In genomic region chr11:75344761-75345454, GRCh38 we compare ENCODE assay signal across 11 cellular contexts. TPM values are rescaled to one million over a fixed set of nuclear protein-coding genes. Genes with fewer than 3 reads are reported as not detected.
A peak's percentile ranks its signal among the peaks of the same experiment; 100 is the strongest.
DNase-seq lines count a peak whose midpoint lies in the region; ATAC-seq and TF ChIP-seq lines count a peak whose summit lies in the region.
"Had no signal": no experiment of that assay in that cellular context is flagged by ENCODE, and none has a peak within 500 bp of the region (broad histone marks: within the 10 kb centered on the region; RNA-seq: fewer than 3 reads in every experiment).

No MANE protein-coding gene starts in this region.

- BruUV-seq in Calu3 (replicated peaks; lab: Mats Ljungman, UMichigan), result no TSS peak

- intact Hi-C loops in dorsolateral prefrontal cortex (cut with DNase I) (loop anchor here in 1 of 2 donors (5.0 kb wide), 1 partner anchor 37 kb away; no protein-coding TSS in a partner anchor), Calu3 (cut with micrococcal nuclease; ENCODE audit: unreplicated experiment) (loop anchor here (5.0 kb wide), 1 partner anchor 37 kb away; no protein-coding TSS in a partner anchor)

- peak overlapping the region; percentile 71 for H3K4ac ChIP-seq in trophoblast cell (ENCODE audit: low read depth, low read length)

- H3K27me3 Mint-ChIP-seq in CD8-positive, alpha-beta memory T cell, result no peaks in the 10 kb centered on the region
- no peaks in the 10 kb centered on the region for H3K27me3 Mint-ChIP-seq in Calu3 (ENCODE audit: unreplicated experiment)

- H3K4me1 Mint-ChIP-seq in CD8-positive, alpha-beta memory T cell, result peaks cover 75 to 97% (median 78%) of the 10 kb centered on the region in 3 donors
- peaks cover 60% of the 10 kb centered on the region for H3K4me1 Mint-ChIP-seq in Calu3 (ENCODE audit: low read depth, unreplicated experiment)

- peak overlapping the region; percentile 16 for H2BK12ac ChIP-seq in trophoblast cell (ENCODE audit: low read length)

- H3K79me1 ChIP-seq in trophoblast cell (ENCODE audit: low read length), result peaks cover 34% of the 10 kb centered on the region

- H4K12ac ChIP-seq in trophoblast cell (ENCODE audit: low read depth, low read length), result no peak overlapping the region

- no peak overlapping the region for H2BK120ac ChIP-seq in trophoblast cell (ENCODE audit: insufficient read depth, low read length, poor library complexity)

- H3K27ac ChIP-seq in CD8-positive, alpha-beta memory T cell (ENCODE audit: low read depth, low read length), result no peak overlapping the region
- H3K27ac ChIP-seq in KOPT-K1 (ENCODE audit: low read depth, low read length, poor library complexity, severe bottlenecking), result peak overlapping the region; percentile 60
- H3K27ac ChIP-seq in dorsolateral prefrontal cortex, result peak overlapping the region in 50 of 59 donors; percentile 1 to 96 (median 86)
- no peak overlapping the region for H3K27ac ChIP-seq in trophoblast cell (ENCODE audit: low read depth, low read length)

- H3K36me3 Mint-ChIP-seq in CD8-positive, alpha-beta memory T cell, result no peaks in the 10 kb centered on the region
- H3K36me3 Mint-ChIP-seq in Calu3 (ENCODE audit: insufficient read depth, unreplicated experiment), result peaks cover 7% of the 10 kb centered on the region

- no peak overlapping the region for H3K14ac ChIP-seq in trophoblast cell (ENCODE audit: low read length)

- H2AFZ ChIP-seq in trophoblast cell (ENCODE audit: insufficient read depth, low read length, poor library complexity), result no peak overlapping the region

- H3K9me3 Mint-ChIP-seq in CD8-positive, alpha-beta memory T cell, result no peaks in the 10 kb centered on the region
- no peaks in the 10 kb centered on the region for H3K9me3 Mint-ChIP-seq in Calu3 (ENCODE audit: low read depth, unreplicated experiment)

- no peaks in the 10 kb centered on the region for H3K9me3 ChIP-seq in CD8-positive, alpha-beta memory T cell (ENCODE audit: low read length)
- H3K9me3 ChIP-seq in KOPT-K1 (ENCODE audit: insufficient read depth, low read length, poor library complexity, severe bottlenecking) (no peaks in the 10 kb centered on the region), trophoblast cell (ENCODE audit: insufficient read depth, low read depth, low read length) (no peaks in the 10 kb centered on the region)
- H3K9me3 ChIP-seq: gastrocnemius medialis had no signal

- H3K27me3 ChIP-seq in CD8-positive, alpha-beta memory T cell (ENCODE audit: insufficient read depth, low read length, poor library complexity, severe bottlenecking), result no peaks in the 10 kb centered on the region
- H3K27me3 ChIP-seq in dorsolateral prefrontal cortex (no peaks in the 10 kb centered on the region), trophoblast cell (ENCODE audit: insufficient read depth, low read length) (no peaks in the 10 kb centered on the region)
- H3K27me3 ChIP-seq: gastrocnemius medialis had no signal

- peak overlapping the region; percentile 9 for H3K18ac ChIP-seq in trophoblast cell (ENCODE audit: low read length)

- no peak for ATAC-seq in HG03378 (IDR thresholded peaks at IDR 0.05; ENCODE audit: unreplicated experiment)
- ATAC-seq in GM21447 (IDR thresholded peaks at IDR 0.05; ENCODE audit: unreplicated experiment), result no peak
- ATAC-seq: gastrocnemius medialis had no signal

- peaks cover 28% of the 10 kb centered on the region for H3K79me2 ChIP-seq in trophoblast cell (ENCODE audit: control insufficient read depth, insufficient read depth, low read length, poor library complexity)

- no peak overlapping the region for H3K4me3 ChIP-seq in CD8-positive, alpha-beta memory T cell (ENCODE audit: low read length)
- H3K4me3 ChIP-seq in dorsolateral prefrontal cortex (no peak overlapping the region), trophoblast cell (ENCODE audit: low read depth, low read length) (no peak overlapping the region)
- H3K4me3 ChIP-seq: gastrocnemius medialis had no signal

- TF ChIP-seq CTCF in dorsolateral prefrontal cortex (IDR thresholded peaks at IDR 0.05 in 54 of 56, conservative IDR thresholded peaks at IDR 0.05 in 2 of 56; ENCODE audit: low read depth in 1 of 56, partially characterized antibody in 56 of 56), result no peak
- TF ChIP-seq CTCF in Calu3 (IDR thresholded peaks at IDR 0.05; ENCODE audit: unreplicated experiment), result no peak

- no peak overlapping the region for H3K4me3 Mint-ChIP-seq in CD8-positive, alpha-beta memory T cell
- H3K4me3 Mint-ChIP-seq in Calu3 (ENCODE audit: low read depth, unreplicated experiment), result no peak overlapping the region

- no peaks in the 10 kb centered on the region for H3K36me3 ChIP-seq in CD8-positive, alpha-beta memory T cell (ENCODE audit: insufficient read depth, low read length)
- H3K36me3 ChIP-seq in KOPT-K1 (ENCODE audit: insufficient read depth, low read length) (no peaks in the 10 kb centered on the region), trophoblast cell (ENCODE audit: control insufficient read depth in 1 of 2, insufficient read depth in 2 of 2, low read length in 2 of 2) (peaks cover 2 to 4% of the 10 kb centered on the region in 2 experiments)
- H3K36me3 ChIP-seq: gastrocnemius medialis had no signal

- no peak overlapping the region for H4K8ac ChIP-seq in trophoblast cell (ENCODE audit: low read depth, low read length)

- no peak for DNase-seq in CD8-positive, alpha-beta memory T cell
- DNase-seq in dorsolateral prefrontal cortex, result no peak
- no peak for DNase-seq in trophoblast cell
- DNase-seq in Calu3, result no peak
- no peak for DNase-seq in NOMO-1 (lab: John Stamatoyannopoulos, UW; ENCODE audit: unreplicated experiment in 2 of 2)
- DNase-seq: activated CD4-positive, alpha-beta T cell treated with anti-CD3 and anti-CD28 coated beads, Interleukin-2, amount 50 U/mL, for 4 hours; gastrocnemius medialis; stimulated activated CD4-positive, alpha-beta T cell treated with anti-CD3 and anti-CD28 coated beads, Interleukin-2, amount 100 ng/mL, for 24 hours had no signal

- CTCF ChIA-PET in CD8-positive, alpha-beta memory T cell (lab: Charles Lee), result no interaction called here
- CTCF ChIA-PET in Calu3 (lab: Charles Lee), result no interaction called here

- no peak overlapping the region for H3K23ac ChIP-seq in trophoblast cell (ENCODE audit: low read length)

- H4K91ac ChIP-seq in trophoblast cell (ENCODE audit: low read depth, low read length), result no peak overlapping the region

- WGBS in trophoblast cell (ENCODE audit: extremely low coverage, insufficient coverage, insufficient read length), result no CpG with 5 or more reads among the region's 11 CpGs

- H3K27ac Mint-ChIP-seq in CD8-positive, alpha-beta memory T cell, result peak overlapping the region in 6 of 8 donors; percentile 26 to 95 (median 52)
- no peak overlapping the region for H3K27ac Mint-ChIP-seq in Calu3 (ENCODE audit: unreplicated experiment)

- POLR2A ChIA-PET in CD8-positive, alpha-beta memory T cell (lab: Charles Lee), result interaction anchor here (0.6 kb wide), 1 partner anchor 70 kb away, joined by 3 read pairs; no protein-coding TSS in a partner anchor

- no peak overlapping the region for H3K4me2 ChIP-seq in trophoblast cell (ENCODE audit: low read length)

- no peak overlapping the region for H3K9ac ChIP-seq in trophoblast cell (ENCODE audit: low read length)

- H2AK5ac ChIP-seq in trophoblast cell (ENCODE audit: low read length), result no peak overlapping the region

- peaks cover 99% of the 10 kb centered on the region for H3K4me1 ChIP-seq in CD8-positive, alpha-beta memory T cell (ENCODE audit: insufficient read depth, low read length)
- peaks cover 77 to 89% of the 10 kb centered on the region in 2 experiments for H3K4me1 ChIP-seq in trophoblast cell (ENCODE audit: control insufficient read depth in 1 of 2, insufficient read depth in 2 of 2, low read length in 2 of 2)

- H2BK5ac ChIP-seq in trophoblast cell (ENCODE audit: low read depth, low read length, poor library complexity), result no peak overlapping the region

RNA-seq across cellular contexts. Expression of gene ARRB1, which starts 6.6 kb away (rescaled TPM):
- total RNA-seq in CD8-positive, alpha-beta memory T cell, result 10 to 100 TPM in 1 of 2 experiments, 1 to 10 TPM in 1; 9.9 to 10.6 TPM
- 5.5 TPM for polyA plus RNA-seq in CD8-positive, alpha-beta memory T cell
- total RNA-seq in dorsolateral prefrontal cortex, result 100 to 1,000 TPM; 117 to 225 (median 167) TPM
- 34.1 and 34.7 TPM in 2 replicates for polyA plus RNA-seq in trophoblast cell (2013)
- total RNA-seq in Calu3 (2022), result 8.7 and 12.8 TPM in 2 replicates

RNA-seq across cellular contexts. Expression of gene RPS3, which starts 54.4 kb away (rescaled TPM):
- 1,000 to 10,000 TPM; 3,916 to 3,935 TPM for total RNA-seq in CD8-positive, alpha-beta memory T cell
- polyA plus RNA-seq in CD8-positive, alpha-beta memory T cell, result 4,910 TPM
- total RNA-seq in dorsolateral prefrontal cortex (100 to 1,000 TPM; 382 to 717 (median 502) TPM), Calu3 (2022) (1,650 and 1,749 TPM in 2 replicates)
- 4,211 and 4,337 TPM in 2 replicates for polyA plus RNA-seq in trophoblast cell (2013)

Comparison
In these comparisons a context has a peak if more than half of its experiments do, and no peak if none do; other contexts are left out.
1. H3K27ac ChIP-seq: peak in KOPT-K1 (single experiment) and dorsolateral prefrontal cortex (50 of 59); none in CD8-positive, alpha-beta memory T cell (single experiment) and trophoblast cell (single experiment).